ENCODE assay signal across 16 cellular contexts in the genomic region with DNA sequence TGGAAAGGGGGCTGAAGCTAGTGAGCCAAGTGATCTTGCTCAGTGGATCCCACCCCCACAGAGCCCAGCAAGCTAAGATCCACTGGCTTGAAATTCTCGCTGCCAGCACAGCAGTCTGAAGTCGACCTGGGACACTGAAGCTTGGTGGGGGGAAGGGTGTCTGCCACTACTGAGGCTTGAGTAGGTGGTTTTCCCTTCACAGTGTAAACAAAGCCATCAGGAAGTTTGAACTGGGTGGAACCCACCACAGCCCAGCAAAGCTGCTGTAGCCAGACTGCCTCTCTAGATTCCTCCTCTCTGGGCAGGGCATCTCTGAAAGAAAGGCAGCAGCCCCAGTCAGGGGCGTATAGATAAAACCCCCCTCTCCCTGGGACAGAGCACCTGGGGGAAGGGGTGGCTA. TPM values are rescaled to one million over a fixed set of nuclear protein-coding genes. Genes with fewer than 3 reads are reported as not detected.
"Had no signal": no experiment of that assay in that cellular context is flagged by ENCODE, and none has a peak within 500 bp of the region (broad histone marks: within the 10 kb centered on the region; RNA-seq: fewer than 3 reads in every experiment).

No MANE protein-coding gene starts in this region.

RNA-seq across cellular contexts. Expression of a gene that starts 16.7 kb away (rescaled TPM):
- total RNA-seq: activated CD4-positive, alpha-beta memory T cell treated with anti-CD3 and anti-CD28 coated beads for 36 hours; activated CD4-positive, alpha-beta T cell treated with anti-CD3 and anti-CD28 coated beads for 36 hours; activated CD8-positive, alpha-beta memory T cell treated with anti-CD3 and anti-CD28 coated beads for 36 hours; activated naive CD4-positive, alpha-beta T cell treated with anti-CD3 and anti-CD28 coated beads for 36 hours; activated naive CD8-positive, alpha-beta T cell treated with anti-CD3 and anti-CD28 coated beads for 36 hours; activated T-cell treated with anti-CD3 and anti-CD28 coated beads, Interleukin-2, amount 50 U/mL, for 4 hours; activated T-cell treated with anti-CD3 and anti-CD28 coated beads, Interleukin-2, amount 50 U/mL, for 72 hours; activated T-helper 1 cell treated with anti-CD3 and anti-CD28 coated beads, Interleukin-12 subunit alpha, Interleukin-12 subunit beta, Interleukin-2, Interleukin-4 antibody, amounts not matched to agents 30 ng/mL and 10 ng/mL and 1 ng/mL, durations not matched to agents 14 hours and 24 hours and 36 hours; activated T-helper 17 cell treated with anti-CD3 and anti-CD28 coated beads, Interleukin-2, amount 50 U/mL, for 72 hours; aorta; astrocyte; body of pancreas; breast epithelium; cardiac septum; cerebellum had no signal
- polyA plus RNA-seq: adrenal gland, aorta had no signal
